ENCODE assay signal across 1 cellular context in genomic region chr2:55498582-55498981, GRCh38.
TF ChIP-seq lines count a peak whose summit lies in the region.

No MANE protein-coding gene starts in this region.

TF ChIP-seq in K562, 482 proteins besides CTCF, POLR2A, EP300 and RAD21 (continued from another document):
- TF ChIP-seq HMGXB4 (CRISPR knock-in tag; IDR thresholded peaks at IDR 0.05) (no peak), ZNF395 (CRISPR knock-in tag; IDR thresholded peaks at IDR 0.05) (no peak), ZNF197 (CRISPR knock-in tag; IDR thresholded peaks at IDR 0.05; ENCODE audit: low read depth) (no peak), CXXC5 (CRISPR knock-in tag; IDR thresholded peaks at IDR 0.05) (no peak), MAFF (IDR thresholded peaks at IDR 0.05; ENCODE audit: low read length) (no peak), TSC22D4 (tag; IDR thresholded peaks at IDR 0.05) (no peak)
TF ChIP-seq in K562: peak in this region for 0.
